ENCODE assay signal across 10 cellular contexts in genomic region chr1:162990665-162991064, GRCh38.
"Had no signal": no experiment of that assay in that cellular context is flagged by ENCODE, and none has a peak within 500 bp of the region (broad histone marks: within the 10 kb centered on the region; RNA-seq: fewer than 3 reads in every experiment).

No MANE protein-coding gene starts in this region.

- H3K27ac Mint-ChIP-seq: GM23338, H9, HFFc6 had no signal

- H3K36me3 ChIP-seq: HAP-1 had no signal

- H3K4me3 ChIP-seq: GM23338, HAP-1 had no signal

- H3K9me3 ChIP-seq: HAP-1 had no signal

- DNase-seq: GOT3, H7, H9, HCEC 1CT, HFFc6 had no signal

- FAIRE-seq: H1, H54 had no signal

- H3K4me1 ChIP-seq: HAP-1 had no signal

- H3K9me3 Mint-ChIP-seq: GM23338, H9, HFFc6 had no signal

- ATAC-seq: GM23338, HCT116 had no signal

- H2AFZ ChIP-seq: GM23338 had no signal

- H3K4me3 Mint-ChIP-seq: GM23338, H9, HFFc6 had no signal

- H3K4me2 ChIP-seq: GM23338 had no signal
